Comparison of ENCODE assay signal across 9 cellular contexts in genomic region chr19:45484273-45484945, GRCh38. TPM values are rescaled to one million over a fixed set of nuclear protein-coding genes. Genes with fewer than 3 reads are reported as not detected.
A peak's percentile ranks its signal among the peaks of the same experiment; 100 is the strongest.
DNase-seq lines count a peak whose midpoint lies in the region; ATAC-seq, FAIRE-seq and TF ChIP-seq lines count a peak whose summit lies in the region.
"Had no signal": no experiment of that assay in that cellular context is flagged by ENCODE, and none has a peak within 500 bp of the region (broad histone marks: within the 10 kb centered on the region; RNA-seq: fewer than 3 reads in every experiment).

No MANE protein-coding gene starts in this region.

- H3K23ac ChIP-seq in IMR-90 (ENCODE audit: low read depth, low read length) (no peak overlapping the region), mesenchymal stem cell (ENCODE audit: low read length in 2 of 2) (no peak overlapping the region)

- no peaks in the 10 kb centered on the region for H3K27me3 ChIP-seq in IMR-90 (ENCODE audit: control insufficient read depth, insufficient read depth, low read length)
- H3K27me3 ChIP-seq in K562 (ENCODE audit: control insufficient read depth in 2 of 2, insufficient read depth in 2 of 2, low read length in 2 of 2): no peaks in the 10 kb centered on the region
- H3K27me3 ChIP-seq in mesenchymal stem cell (ENCODE audit: control insufficient read depth in 1 of 2, insufficient read depth in 1 of 2, low read length in 2 of 2): no peaks in the 10 kb centered on the region
- no peaks in the 10 kb centered on the region for H3K27me3 ChIP-seq in stomach

- no peak overlapping the region for H3K27ac ChIP-seq in IMR-90 (ENCODE audit: insufficient read depth, low read length)
- H3K27ac ChIP-seq in K562 (ENCODE audit: extremely low read depth, low read depth, low read length): no peak overlapping the region
- H3K27ac ChIP-seq in mesenchymal stem cell (ENCODE audit: low read length, poor library complexity, severe bottlenecking): no peak overlapping the region
- no peak overlapping the region for H3K27ac ChIP-seq in stomach

- H3K79me1 ChIP-seq in IMR-90 (ENCODE audit: low read depth in 1 of 2, low read length in 2 of 2) (no peaks in the 10 kb centered on the region; a peak in 1 of 4 replicates), mesenchymal stem cell (replicated peaks; ENCODE audit: low read length, poor library complexity, severe bottlenecking) (no peaks in the 10 kb centered on the region)

- H3K36me3 ChIP-seq in IMR-90 (ENCODE audit: control insufficient read depth, insufficient read depth, low read length): no peaks in the 10 kb centered on the region
- no peaks in the 10 kb centered on the region for H3K36me3 ChIP-seq in K562 (ENCODE audit: control insufficient read depth, insufficient read depth, low read length)
- H3K36me3 ChIP-seq in mesenchymal stem cell (ENCODE audit: control insufficient read depth in 1 of 2, insufficient read depth in 2 of 2, low read depth in 1 of 2, low read length in 2 of 2): peaks cover 0 to 12% of the 10 kb centered on the region in 2 experiments
- H3K36me3 ChIP-seq in stomach: peaks cover 0 to 9% (median 3%) of the 10 kb centered on the region in 4 donors
- H3K36me3 ChIP-seq: lower lobe of right lung had no signal

- TF ChIP-seq POLR2A in IMR-90 (IDR thresholded peaks at IDR 0.05; ENCODE audit: low read depth, low read length) (no peak), K562 (conservative IDR thresholded peaks at IDR 0.05) (no peak), stomach (IDR thresholded peaks at IDR 0.05) (no peak)

- TF ChIP-seq EP300 in K562 (IDR thresholded peaks at IDR 0.05; ENCODE audit: low read length): no peak
- TF ChIP-seq EP300 in stomach (IDR thresholded peaks at IDR 0.05): no peak

- no peak overlapping the region for H3K4ac ChIP-seq in IMR-90 (ENCODE audit: low read depth, low read length)
- no peak overlapping the region for H3K4ac ChIP-seq in mesenchymal stem cell (ENCODE audit: low read depth in 1 of 2, low read length in 2 of 2)

- peaks cover 6% of the 10 kb centered on the region; the same call in 1 of the 2 replicates for H3K9me1 ChIP-seq in IMR-90 (ENCODE audit: insufficient read depth, low read length)
- H3K9me1 ChIP-seq in K562 (ENCODE audit: control insufficient read depth, insufficient read depth, low read length): no peaks in the 10 kb centered on the region

- intact Hi-C loops in IMR-90 (cut with micrococcal nuclease) (no loop called here), K562 (cut with micrococcal nuclease) (no loop called here), stomach (cut with DNase I; ENCODE audit: low total_unique reads) (no loop called here)

- no peak overlapping the region for H2BK12ac ChIP-seq in mesenchymal stem cell (ENCODE audit: low read length in 2 of 2)

- H4K20me1 ChIP-seq in IMR-90 (ENCODE audit: insufficient read depth, low read length) (no peaks in the 10 kb centered on the region), K562 (replicated peaks; ENCODE audit: control insufficient read depth, insufficient read depth, low read length) (no peaks in the 10 kb centered on the region)

- H2BK20ac ChIP-seq in IMR-90 (ENCODE audit: low read depth, low read length): no peak overlapping the region

- no peaks in the 10 kb centered on the region for H3K9me3 ChIP-seq in IMR-90 (ENCODE audit: control insufficient read depth, insufficient read depth, low read length)
- no peaks in the 10 kb centered on the region for H3K9me3 ChIP-seq in K562 (replicated peaks; ENCODE audit: control insufficient read depth, insufficient read depth, low read depth, low read length)
- H3K9me3 ChIP-seq in mesenchymal stem cell (ENCODE audit: control insufficient read depth, low read length): no peaks in the 10 kb centered on the region
- no peaks in the 10 kb centered on the region for H3K9me3 ChIP-seq in stomach
- H3K9me3 ChIP-seq: lower lobe of right lung had no signal

- BruUV-seq in IMR-90 (replicated peaks; lab: Mats Ljungman, UMichigan) (no TSS peak), K562 (replicated peaks; lab: Mats Ljungman, UMichigan) (no TSS peak)

- H3K14ac ChIP-seq in IMR-90 (replicated peaks; ENCODE audit: low read depth, low read length) (no peak overlapping the region), mesenchymal stem cell (ENCODE audit: low read length in 2 of 2) (no peak overlapping the region)

- WGBS in IMR-90 (ENCODE audit: extremely low coverage in 2 of 2, insufficient read length in 1 of 2), 2 experiments: 74% methylated on average over 3 of the region's 13 CpGs; no CpG with 5 or more reads in 1 of the 2 experiments
- WGBS in K562 (ENCODE audit: insufficient coverage, low coverage, missing lambda C conversion rate): 52% methylated on average over 9 of the region's 13 CpGs
- 89% methylated on average over 13 of the region's 13 CpGs for WGBS in mesenchymal stem cell
- WGBS in stomach, 5 donors: 65 to 71% (median 70%) methylated on average over 13 of the region's 13 CpGs

- TF ChIP-seq RAD21 in IMR-90 (IDR thresholded peaks at IDR 0.05; ENCODE audit: low read length) (no peak), K562 (CRISPR knock-in tag; conservative IDR thresholded peaks at IDR 0.05 in 1 of 2, IDR thresholded peaks at IDR 0.05 in 1 of 2) (no peak)

- CTCF ChIA-PET in IMR-90 (lab: Yijun Ruan, JAX): interaction anchor here (0.8 to 2.3 kb wide), 8 partner anchors 10 to 86 kb away, joined by 3 to 21 read pairs (median 7); partner anchors contain the start of genes FOSB, PPM1N and RTN2
- CTCF ChIA-PET in K562 (lab: Yijun Ruan, JAX; ENCODE audit: low intra/inter-chr PET ratio): interaction anchor here (0.6 to 3.0 kb wide), 4 partner anchors 44 to 533 kb away, joined by 3 to 17 read pairs (median 4); no protein-coding TSS in a partner anchor

- no peak overlapping the region for H2BK120ac ChIP-seq in IMR-90 (ENCODE audit: low read depth, low read length)
- H2BK120ac ChIP-seq in mesenchymal stem cell (ENCODE audit: low read depth, low read length): no peak overlapping the region

- H3K4me1 ChIP-seq in IMR-90 (ENCODE audit: control insufficient read depth, insufficient read depth, low read length) (no peaks in the 10 kb centered on the region), K562 (replicated peaks in 1 of 2; ENCODE audit: control insufficient read depth in 2 of 2, insufficient read depth in 2 of 2, low read length in 2 of 2) (peaks cover 3 to 10% of the 10 kb centered on the region in 2 experiments; a peak in 3 of 5 replicates), mesenchymal stem cell (ENCODE audit: control insufficient read depth, insufficient read depth, low read depth, low read length) (peaks cover 5% of the 10 kb centered on the region), stomach (peaks cover 3 to 12% (median 10%) of the 10 kb centered on the region in 4 donors)

- H4K8ac ChIP-seq in IMR-90 (ENCODE audit: low read depth in 2 of 2, low read length in 2 of 2) (no peak overlapping the region), mesenchymal stem cell (ENCODE audit: low read length) (no peak overlapping the region)

- H4K91ac ChIP-seq in IMR-90 (ENCODE audit: insufficient read depth, low read depth, low read length) (no peak overlapping the region), mesenchymal stem cell (ENCODE audit: low read length) (no peak overlapping the region)

- H3K79me2 ChIP-seq in K562 (ENCODE audit: control insufficient read depth, insufficient read depth, low read length): no peaks in the 10 kb centered on the region

- POLR2A ChIA-PET in IMR-90 (lab: Charles Lee; ENCODE audit: unreplicated experiment): no interaction called here
- POLR2A ChIA-PET in K562 (lab: Yijun Ruan, JAX): interaction anchor here (0.8 to 1.9 kb wide), 8 partner anchors 10 to 62 kb away, joined by 3 to 12 read pairs (median 6); no protein-coding TSS in a partner anchor

- H2AK9ac ChIP-seq in IMR-90 (replicated peaks; ENCODE audit: low read depth, low read length, poor library complexity): peak overlapping the region; percentile 5

- no peak overlapping the region for H3K4me2 ChIP-seq in IMR-90 (ENCODE audit: low read depth, low read length)
- no peak overlapping the region for H3K4me2 ChIP-seq in K562 (ENCODE audit: insufficient read depth, low read length)
- H3K4me2 ChIP-seq in mesenchymal stem cell (ENCODE audit: low read length, poor library complexity, severe bottlenecking): no peak overlapping the region

- DNase-seq in D341Med (ENCODE audit: low spot score) (peak; percentile 2), IMR-90 (no peak), K562 (ENCODE audit: extremely low read depth in 1 of 4, low spot score in 3 of 4) (no peak), mesenchymal stem cell (peak; percentile 61), ureter (ENCODE audit: low spot score) (no peak), stomach (no peak), iPS-NIHi7 (ENCODE audit: extremely low spot score) (no peak), NCI-H510A (lab: John Stamatoyannopoulos, UW) (no peak)

- peak; percentile 48 for FAIRE-seq in K562 (lab: Jason Lieb, UNC)

- no peak for TF ChIP-seq CTCF in IMR-90 (conservative IDR thresholded peaks at IDR 0.05; ENCODE audit: low read depth, low read length)
- TF ChIP-seq CTCF in K562 (IDR thresholded peaks at IDR 0.05 in 2 of 3, conservative IDR thresholded peaks at IDR 0.05 in 1 of 3; ENCODE audit: insufficient read depth in 2 of 3, low read depth in 1 of 3, low read length in 3 of 3): no peak
- no peak for TF ChIP-seq CTCF in stomach (IDR thresholded peaks at IDR 0.05)

- H2BK15ac ChIP-seq in IMR-90 (ENCODE audit: low read depth, low read length): no peak overlapping the region
- no peak overlapping the region for H2BK15ac ChIP-seq in mesenchymal stem cell (ENCODE audit: low read depth, poor library complexity, severe bottlenecking)

- no peak overlapping the region for H4K5ac ChIP-seq in IMR-90 (ENCODE audit: low read depth, low read length)

- no peak overlapping the region for H2AK5ac ChIP-seq in IMR-90 (ENCODE audit: low read depth, low read length)
- no peak overlapping the region for H2AK5ac ChIP-seq in mesenchymal stem cell (ENCODE audit: low read length, severe bottlenecking)

- no peak overlapping the region for H2BK5ac ChIP-seq in IMR-90 (ENCODE audit: low read depth, low read length, poor library complexity, severe bottlenecking)
- no peak overlapping the region for H2BK5ac ChIP-seq in mesenchymal stem cell (ENCODE audit: low read depth, low read length, poor library complexity, severe bottlenecking)

- H3K18ac ChIP-seq in IMR-90 (ENCODE audit: low read depth, low read length) (no peak overlapping the region), mesenchymal stem cell (ENCODE audit: low read depth in 1 of 2, low read length in 2 of 2) (no peak overlapping the region)

- no peak overlapping the region for H3K9ac ChIP-seq in IMR-90 (ENCODE audit: low read depth, low read length)
- no peak overlapping the region for H3K9ac ChIP-seq in K562 (ENCODE audit: insufficient read depth in 1 of 2, low read depth in 2 of 2, low read length in 2 of 2)
- no peak overlapping the region for H3K9ac ChIP-seq in mesenchymal stem cell (ENCODE audit: low read length)

- H2AFZ ChIP-seq in IMR-90 (replicated peaks; ENCODE audit: low read length, poor library complexity) (peak overlapping the region; percentile 58), K562 (ENCODE audit: low read depth, low read length) (no peak overlapping the region), mesenchymal stem cell (ENCODE audit: low read depth, low read length) (no peak overlapping the region)

- dilution Hi-C loops in IMR-90 (cut with HindIII; ENCODE audit: low sequenced_read_pairs, unreplicated experiment): no loop called here

- H3K56ac ChIP-seq in IMR-90 (ENCODE audit: extremely low read depth, insufficient read depth, low read length): no peak overlapping the region

- in situ Hi-C loops in IMR-90 (cut with MboI; ENCODE audit: low sequenced_read_pairs): no loop called here
- in situ Hi-C loops in K562 (cut with MboI): no loop called here

- ATAC-seq in IMR-90 (ENCODE audit: low read depth) (no peak), K562 (no peak)

- H3K4me3 ChIP-seq in IMR-90 (ENCODE audit: insufficient read depth, low read depth, low read length) (no peak overlapping the region), K562 (no peak overlapping the region), mesenchymal stem cell (ENCODE audit: insufficient read depth in 1 of 2, low read depth in 1 of 2, low read length in 2 of 2) (no peak overlapping the region), stomach (no peak overlapping the region)

RNA-seq across cellular contexts. Expression of gene RTN2, which starts 12.4 kb away (rescaled TPM):
- 5.3 and 5.7 TPM in 2 replicates for total RNA-seq in IMR-90 (2012; rRNA removed)
- 17.4 and 19.4 TPM in 2 replicates for polyA plus RNA-seq in IMR-90 (2012; rRNA removed)
- 16.9 and 38.3 TPM in 2 replicates for polyA plus RNA-seq in IMR-90 (2012; cell fraction: cytosol; rRNA removed)
- 11.9 and 20.0 TPM in 2 replicates for polyA plus RNA-seq in IMR-90 (2012; cell fraction: nucleus; rRNA removed; ENCODE audit: low replicate concordance)
- 9.6 and 30.7 TPM in 2 replicates for total RNA-seq in K562 (2011; cell fraction: chromatin; rRNA removed; ENCODE audit: low replicate concordance)
- total RNA-seq in K562 (2011; cell fraction: nucleolus; rRNA removed): 33.3 and 36.9 TPM in 2 replicates
- total RNA-seq in K562 (2011; cell fraction: nucleoplasm; rRNA removed): 17.6 and 21.3 TPM in 2 replicates
- 9.3 and 20.1 TPM in 2 replicates for total RNA-seq in K562 (2014; rRNA removed)
- total RNA-seq in K562 (2014; rRNA removed; fragmentation: Illumina TruSeq; extraction: Trizol): 6.9 and 7.2 TPM in 2 replicates
- 7.2 and 8.3 TPM in 2 replicates for total RNA-seq in K562 (2015; rRNA removed; fragmentation: Illumina TruSeq; extraction: Trizol)
- total RNA-seq in K562 (2021): 21.4 and 24.3 TPM in 2 replicates
- polyA plus RNA-seq in K562 (2011; rRNA removed): 14.1 and 23.1 TPM in 2 replicates
- 28.2 and 40.0 TPM in 2 replicates for polyA plus RNA-seq in K562 (2011; cell fraction: cytosol; rRNA removed)
- polyA plus RNA-seq in K562 (2011; cell fraction: nucleus; rRNA removed): 19.8 and 28.9 TPM in 2 replicates
- polyA plus RNA-seq in K562 (2012): 30.4 and 54.3 TPM in 2 replicates
- polyA plus RNA-seq in K562 (2014; fragmentation: Illumina TruSeq; extraction: Trizol): 18.6 and 23.7 TPM in 2 replicates
- under 1 TPM; 0.53 to 0.69 TPM for polyA plus RNA-seq in K562 (2014; fragmentation: Nextera tagmentation; extraction: Ambion mirVana)
- 12.3 and 18.7 TPM in 2 replicates for polyA plus RNA-seq in K562 (2014; rRNA removed)
- 7.4 and 8.3 TPM in 2 replicates for polyA minus RNA-seq in K562 (2011; rRNA and poly(A)+ RNA removed)
- 20.7 and 22.8 TPM in 2 replicates for polyA minus RNA-seq in K562 (2011; cell fraction: cytosol; rRNA and poly(A)+ RNA removed)
- 9.0 and 16.4 TPM in 2 replicates for polyA minus RNA-seq in K562 (2011; cell fraction: nucleus; rRNA and poly(A)+ RNA removed)
- polyA plus RNA-seq in mesenchymal stem cell (2013, experiment 1 of 2): 30.0 TPM
- polyA plus RNA-seq in mesenchymal stem cell (2013, experiment 2 of 2): 31.0 TPM
- total RNA-seq in ureter: 5.8 TPM
- 10 to 100 TPM in 2 of 5 donors, 1 to 10 TPM in 2, not detected in 1; 2.0 to 37.3 (median 10.6) TPM for total RNA-seq in stomach
- 1 to 10 TPM; 4.7 to 9.3 (median 7.9) TPM for polyA plus RNA-seq in stomach

RNA-seq across cellular contexts. Expression of gene PPM1N, which starts 13.8 kb away (rescaled TPM):
- 0.56 and 0.90 TPM in 2 replicates for total RNA-seq in IMR-90 (2012; rRNA removed)
- 1.6 TPM in 2 replicates for polyA plus RNA-seq in IMR-90 (2012; rRNA removed)
- 2.0 and 2.9 TPM in 2 replicates for polyA plus RNA-seq in IMR-90 (2012; cell fraction: cytosol; rRNA removed)
- polyA plus RNA-seq in IMR-90 (2012; cell fraction: nucleus; rRNA removed; ENCODE audit: low replicate concordance): 3.4 and 4.5 TPM in 2 replicates
- 2.8 and 3.4 TPM in 2 replicates for total RNA-seq in K562 (2011; cell fraction: chromatin; rRNA removed; ENCODE audit: low replicate concordance)
- 3.5 and 5.0 TPM in 2 replicates for total RNA-seq in K562 (2011; cell fraction: nucleolus; rRNA removed)
- total RNA-seq in K562 (2011; cell fraction: nucleoplasm; rRNA removed): 2.3 and 3.4 TPM in 2 replicates
- 6.2 and 8.7 TPM in 2 replicates for total RNA-seq in K562 (2014; rRNA removed)
- 5.4 and 6.1 TPM in 2 replicates for total RNA-seq in K562 (2014; rRNA removed; fragmentation: Illumina TruSeq; extraction: Trizol)
- total RNA-seq in K562 (2015; rRNA removed; fragmentation: Illumina TruSeq; extraction: Trizol): 6.0 and 6.5 TPM in 2 replicates
- 6.4 and 7.6 TPM in 2 replicates for total RNA-seq in K562 (2021)
- 4.5 and 7.8 TPM in 2 replicates for polyA plus RNA-seq in K562 (2011; rRNA removed)
- polyA plus RNA-seq in K562 (2011; cell fraction: cytosol; rRNA removed): 7.5 and 9.8 TPM in 2 replicates
- 7.9 and 8.8 TPM in 2 replicates for polyA plus RNA-seq in K562 (2011; cell fraction: nucleus; rRNA removed)
- polyA plus RNA-seq in K562 (2012): 9.6 and 13.5 TPM in 2 replicates
- polyA plus RNA-seq in K562 (2014; fragmentation: Illumina TruSeq; extraction: Trizol): 8.5 and 10.4 TPM in 2 replicates
- 10 to 100 TPM; 13.0 to 15.6 TPM for polyA plus RNA-seq in K562 (2014; fragmentation: Nextera tagmentation; extraction: Ambion mirVana)
- polyA plus RNA-seq in K562 (2014; rRNA removed): 14.0 and 15.7 TPM in 2 replicates
- polyA minus RNA-seq in K562 (2011; rRNA and poly(A)+ RNA removed): 1.2 and 1.8 TPM in 2 replicates
- 1.1 and 1.3 TPM in 2 replicates for polyA minus RNA-seq in K562 (2011; cell fraction: cytosol; rRNA and poly(A)+ RNA removed)
- polyA minus RNA-seq in K562 (2011; cell fraction: nucleus; rRNA and poly(A)+ RNA removed): 1.5 and 1.8 TPM in 2 replicates
- polyA plus RNA-seq in mesenchymal stem cell (2013, experiment 1 of 2): 2.3 TPM
- polyA plus RNA-seq in mesenchymal stem cell (2013, experiment 2 of 2): 2.1 TPM
- 1.4 TPM for total RNA-seq in ureter
- total RNA-seq in stomach: 1 to 10 TPM in 1 of 5 donors, under 1 TPM in 1, not detected in 3; 0.92 to 1.6 TPM
- polyA plus RNA-seq in stomach: 1 to 10 TPM; 1.9 to 5.2 (median 4.9) TPM

RNA-seq across cellular contexts. Expression of gene FOSB, which starts 16.6 kb away (rescaled TPM):
- total RNA-seq in IMR-90 (2012; rRNA removed): 11.1 and 31.9 TPM in 2 replicates
- polyA plus RNA-seq in IMR-90 (2012; rRNA removed): 15.6 and 60.1 TPM in 2 replicates
- 52.4 and 90.3 TPM in 2 replicates for polyA plus RNA-seq in IMR-90 (2012; cell fraction: cytosol; rRNA removed)
- polyA plus RNA-seq in IMR-90 (2012; cell fraction: nucleus; rRNA removed; ENCODE audit: low replicate concordance): 982 and 1,348 TPM in 2 replicates
- total RNA-seq in K562 (2011; cell fraction: chromatin; rRNA removed; ENCODE audit: low replicate concordance): 2.1 and 8.8 TPM in 2 replicates
- 4.2 and 6.7 TPM in 2 replicates for total RNA-seq in K562 (2011; cell fraction: nucleolus; rRNA removed)
- total RNA-seq in K562 (2011; cell fraction: nucleoplasm; rRNA removed): 3.9 and 4.5 TPM in 2 replicates
- total RNA-seq in K562 (2014; rRNA removed): 1.2 and 1.6 TPM in 2 replicates
- total RNA-seq in K562 (2014; rRNA removed; fragmentation: Illumina TruSeq; extraction: Trizol): 0.73 TPM in 2 replicates
- 0.18 and 0.26 TPM in 2 replicates for total RNA-seq in K562 (2015; rRNA removed; fragmentation: Illumina TruSeq; extraction: Trizol)
- total RNA-seq in K562 (2021): 2.4 and 2.7 TPM in 2 replicates
- polyA plus RNA-seq in K562 (2011; rRNA removed): 0.25 and 0.27 TPM in 2 replicates
- 0.32 and 0.52 TPM in 2 replicates for polyA plus RNA-seq in K562 (2011; cell fraction: cytosol; rRNA removed)
- 1.8 and 3.8 TPM in 2 replicates for polyA plus RNA-seq in K562 (2011; cell fraction: nucleus; rRNA removed)
- polyA plus RNA-seq in K562 (2012): 0.76 and 1.3 TPM in 2 replicates
- polyA plus RNA-seq in K562 (2014; fragmentation: Illumina TruSeq; extraction: Trizol): 1.2 and 1.4 TPM in 2 replicates
- under 1 TPM; 0.11 to 0.30 TPM for polyA plus RNA-seq in K562 (2014; fragmentation: Nextera tagmentation; extraction: Ambion mirVana)
- polyA plus RNA-seq in K562 (2014; rRNA removed): 0.93 and 2.9 TPM in 2 replicates
- 0.54 and 0.77 TPM in 2 replicates for polyA minus RNA-seq in K562 (2011; rRNA and poly(A)+ RNA removed)
- 0.55 and 0.76 TPM in 2 replicates for polyA minus RNA-seq in K562 (2011; cell fraction: cytosol; rRNA and poly(A)+ RNA removed)
- 2.8 and 3.6 TPM in 2 replicates for polyA minus RNA-seq in K562 (2011; cell fraction: nucleus; rRNA and poly(A)+ RNA removed)
- 167 TPM for polyA plus RNA-seq in mesenchymal stem cell (2013, experiment 1 of 2)
- polyA plus RNA-seq in mesenchymal stem cell (2013, experiment 2 of 2): 130 TPM
- 1.5 TPM for total RNA-seq in ureter
- 10 to 100 TPM in 2 of 5 donors, 1 to 10 TPM in 3; 1.2 to 76.8 (median 5.5) TPM for total RNA-seq in stomach
- 10 to 100 TPM in 2 of 3 donors, 1 to 10 TPM in 1; 6.9 to 20.9 (median 11.1) TPM for polyA plus RNA-seq in stomach

RNA-seq across cellular contexts. Expression of gene VASP, which starts 22.9 kb away (rescaled TPM):
- total RNA-seq in IMR-90 (2012; rRNA removed) (61.1 and 66.9 TPM in 2 replicates), K562 (2014; rRNA removed) (207 and 522 TPM in 2 replicates), K562 (2014; rRNA removed; fragmentation: Illumina TruSeq; extraction: Trizol) (98.6 and 104 TPM in 2 replicates), K562 (2015; rRNA removed; fragmentation: Illumina TruSeq; extraction: Trizol) (112 and 114 TPM in 2 replicates), K562 (2021) (248 and 261 TPM in 2 replicates), ureter (90.1 TPM), stomach (100 to 1,000 TPM in 3 of 5 donors, 10 to 100 TPM in 2; 48.4 to 280 (median 119) TPM)
- polyA plus RNA-seq in IMR-90 (2012; rRNA removed) (88.8 and 126 TPM in 2 replicates), K562 (2011; rRNA removed) (92.0 and 102 TPM in 2 replicates), K562 (2014; fragmentation: Illumina TruSeq; extraction: Trizol) (169 and 182 TPM in 2 replicates), K562 (2014; fragmentation: Nextera tagmentation; extraction: Ambion mirVana) (10 to 100 TPM; 16.7 to 22.6 TPM), K562 (2014; rRNA removed) (148 and 251 TPM in 2 replicates), stomach (100 to 1,000 TPM in 1 of 3 donors, 10 to 100 TPM in 2; 62.8 to 149 (median 76.0) TPM)
- polyA plus RNA-seq in IMR-90 (2012; cell fraction: cytosol; rRNA removed): 92.1 and 92.3 TPM in 2 replicates
- polyA plus RNA-seq in IMR-90 (2012; cell fraction: nucleus; rRNA removed; ENCODE audit: low replicate concordance): 91.0 and 119 TPM in 2 replicates
- 123 and 279 TPM in 2 replicates for total RNA-seq in K562 (2011; cell fraction: chromatin; rRNA removed; ENCODE audit: low replicate concordance)
- 127 and 148 TPM in 2 replicates for total RNA-seq in K562 (2011; cell fraction: nucleolus; rRNA removed)
- total RNA-seq in K562 (2011; cell fraction: nucleoplasm; rRNA removed): 106 and 127 TPM in 2 replicates
- 80.7 and 337 TPM in 2 replicates for polyA plus RNA-seq in K562 (2011; cell fraction: cytosol; rRNA removed)
- 119 and 149 TPM in 2 replicates for polyA plus RNA-seq in K562 (2011; cell fraction: nucleus; rRNA removed)
- polyA plus RNA-seq in K562 (2012): 109 and 183 TPM in 2 replicates
- 55.1 and 66.5 TPM in 2 replicates for polyA minus RNA-seq in K562 (2011; rRNA and poly(A)+ RNA removed)
- polyA minus RNA-seq in K562 (2011; cell fraction: cytosol; rRNA and poly(A)+ RNA removed): 131 and 134 TPM in 2 replicates
- polyA minus RNA-seq in K562 (2011; cell fraction: nucleus; rRNA and poly(A)+ RNA removed): 72.3 and 93.4 TPM in 2 replicates
- polyA plus RNA-seq in mesenchymal stem cell (2013, experiment 1 of 2): 106 TPM
- polyA plus RNA-seq in mesenchymal stem cell (2013, experiment 2 of 2): 104 TPM

Comparison
In these comparisons a context has a peak if more than half of its experiments do, and no peak if none do; other contexts are left out.
1. DNase-seq: peak in D341Med (single experiment) and mesenchymal stem cell (single experiment); none in IMR-90 (single experiment), K562 (0 of 4), ureter (single experiment), stomach (single experiment), iPS-NIHi7 (single experiment) and NCI-H510A (single experiment).